1 cellular context compared by ENCODE assay signal in genomic region chr18:13137939-13138821, GRCh38.
A peak's percentile ranks its signal among the peaks of the same experiment; 100 is the strongest.
TF ChIP-seq lines count a peak whose summit lies in the region.

No MANE protein-coding gene starts in this region.

TF ChIP-seq in HepG2, 621 proteins besides CTCF, POLR2A, EP300 and RAD21 (continued from another document and continues in another):
- TF ChIP-seq ZNF513 (CRISPR knock-in tag; conservative IDR thresholded peaks at IDR 0.05) (no peak), AKNA (CRISPR knock-in tag; IDR thresholded peaks at IDR 0.05; ENCODE audit: borderline replicate concordance) (no peak), DNMT1 (CRISPR knock-in tag; IDR thresholded peaks at IDR 0.05) (no peak), ZSCAN22 (CRISPR knock-in tag; IDR thresholded peaks at IDR 0.05) (no peak), ZNF556 (CRISPR knock-in tag; IDR thresholded peaks at IDR 0.05; ENCODE audit: borderline replicate concordance) (no peak), POLR2AphosphoS2 (IDR thresholded peaks at IDR 0.05; ENCODE audit: low read depth, low read length) (peak; percentile 22; the same call in 1 of the 2 replicates), SNAPC4 (CRISPR knock-in tag; IDR thresholded peaks at IDR 0.05) (0 out of 2 replicates have a peak, but pooled peaks have one; percentile 8), KAT2B (IDR thresholded peaks at IDR 0.05; ENCODE audit: borderline replicate concordance, low read depth, low read length) (no peak), DMTF1 (CRISPR knock-in tag; IDR thresholded peaks at IDR 0.05) (no peak), HMGA1 (CRISPR knock-in tag; conservative IDR thresholded peaks at IDR 0.05) (no peak), NFYC (CRISPR knock-in tag; IDR thresholded peaks at IDR 0.05) (peak; percentile 85), ZNF607 (CRISPR knock-in tag; IDR thresholded peaks at IDR 0.05; ENCODE audit: borderline replicate concordance) (0 out of 2 replicates have a peak, but pooled peaks have one; percentile 34), ZNF7 (CRISPR knock-in tag; IDR thresholded peaks at IDR 0.05) (no peak), ZNF143 (CRISPR knock-in tag; IDR thresholded peaks at IDR 0.05) (0 out of 2 replicates have a peak, but pooled peaks have one; percentile 39), CENPBD1 (CRISPR knock-in tag; IDR thresholded peaks at IDR 0.05; ENCODE audit: borderline replicate concordance, low read depth) (no peak), MIXL1 (CRISPR knock-in tag; IDR thresholded peaks at IDR 0.05) (0 out of 2 replicates have a peak, but pooled peaks have one; percentile 8), ZNF790 (CRISPR knock-in tag; IDR thresholded peaks at IDR 0.05; ENCODE audit: borderline replicate concordance) (no peak), ZNF792 (CRISPR knock-in tag; IDR thresholded peaks at IDR 0.05) (no peak), ZBTB38 (CRISPR knock-in tag; IDR thresholded peaks at IDR 0.05) (0 out of 2 replicates have a peak, but pooled peaks have one; percentile 56), STAT5B (CRISPR knock-in tag; IDR thresholded peaks at IDR 0.05) (0 out of 2 replicates have a peak, but pooled peaks have one; percentile 7), KIAA2018 (CRISPR knock-in tag; IDR thresholded peaks at IDR 0.05; ENCODE audit: borderline replicate concordance) (no peak), GATA4 (IDR thresholded peaks at IDR 0.05; ENCODE audit: borderline replicate concordance, low read depth) (peak; percentile 55; the same call in 1 of the 2 replicates), ZNF777 (CRISPR knock-in tag; IDR thresholded peaks at IDR 0.05) (no peak), ZNF337 (CRISPR knock-in tag; IDR thresholded peaks at IDR 0.05; ENCODE audit: borderline replicate concordance, low read depth) (peak; percentile 45; the same call in 1 of the 2 replicates), U2AF1 (optimal IDR thresholded peaks at IDR 0.05; ENCODE audit: low read depth, low read length) (no peak), HMGXB4 (CRISPR knock-in tag; IDR thresholded peaks at IDR 0.05; ENCODE audit: borderline replicate concordance in 1 of 2, low read depth in 1 of 2) (no peak; a peak in 1 of 4 replicates), HES4 (CRISPR knock-in tag; IDR thresholded peaks at IDR 0.05; ENCODE audit: borderline replicate concordance) (no peak), ISL2 (CRISPR knock-in tag; IDR thresholded peaks at IDR 0.05) (no peak), ZSCAN20 (CRISPR knock-in tag; IDR thresholded peaks at IDR 0.05; ENCODE audit: borderline replicate concordance) (no peak), ZNF547 (CRISPR knock-in tag; IDR thresholded peaks at IDR 0.05) (no peak), ZKSCAN1 (IDR thresholded peaks at IDR 0.05; ENCODE audit: low read length) (no peak), ELF1 (CRISPR knock-in tag; IDR thresholded peaks at IDR 0.05) (no peak; the same call in 1 of the 2 replicates)
